In the genomic region with DNA sequence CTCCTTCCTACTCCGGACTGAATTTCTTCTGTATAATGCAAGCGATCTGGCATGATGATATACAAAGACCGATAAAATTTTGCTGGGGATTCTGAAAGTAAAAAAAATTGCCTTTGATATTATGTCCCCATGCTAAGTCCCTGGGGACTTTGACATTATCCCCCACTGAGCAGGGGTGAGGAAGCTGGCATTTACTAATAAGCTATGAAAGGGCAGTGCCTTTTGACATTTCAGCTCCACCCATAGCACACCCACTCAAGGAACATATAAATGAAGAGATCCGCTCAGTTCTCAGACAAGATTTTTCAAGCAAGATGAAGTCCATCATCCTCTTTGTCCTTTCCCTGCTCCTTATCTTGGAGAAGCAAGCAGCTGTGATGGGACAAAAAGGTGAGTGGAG, we compare ENCODE assay signal across 32 cellular contexts. TPM values are rescaled to one million over a fixed set of nuclear protein-coding genes. Genes with fewer than 3 reads are reported as not detected.
"Had no signal": no experiment of that assay in that cellular context is flagged by ENCODE, and none has a peak within 500 bp of the region (broad histone marks: within the 10 kb centered on the region; RNA-seq: fewer than 3 reads in every experiment).

A gene with protein sequence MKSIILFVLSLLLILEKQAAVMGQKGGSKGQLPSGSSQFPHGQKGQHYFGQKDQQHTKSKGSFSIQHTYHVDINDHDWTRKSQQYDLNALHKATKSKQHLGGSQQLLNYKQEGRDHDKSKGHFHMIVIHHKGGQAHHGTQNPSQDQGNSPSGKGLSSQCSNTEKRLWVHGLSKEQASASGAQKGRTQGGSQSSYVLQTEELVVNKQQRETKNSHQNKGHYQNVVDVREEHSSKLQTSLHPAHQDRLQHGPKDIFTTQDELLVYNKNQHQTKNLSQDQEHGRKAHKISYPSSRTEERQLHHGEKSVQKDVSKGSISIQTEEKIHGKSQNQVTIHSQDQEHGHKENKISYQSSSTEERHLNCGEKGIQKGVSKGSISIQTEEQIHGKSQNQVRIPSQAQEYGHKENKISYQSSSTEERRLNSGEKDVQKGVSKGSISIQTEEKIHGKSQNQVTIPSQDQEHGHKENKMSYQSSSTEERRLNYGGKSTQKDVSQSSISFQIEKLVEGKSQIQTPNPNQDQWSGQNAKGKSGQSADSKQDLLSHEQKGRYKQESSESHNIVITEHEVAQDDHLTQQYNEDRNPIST (plus strand): TSS at position 298 of the 400 bp plus-strand sequence. CDS start 17 bp downstream, at position 315.

- H3K4me1 ChIP-seq: neural progenitor cell, parathyroid adenoma, psoas muscle, spleen, suprapubic skin, testis, tibial artery, transverse colon, upper lobe of right lung, uterus had no signal

- H3K27ac ChIP-seq: neural progenitor cell, ovary, parathyroid adenoma, psoas muscle, skin epidermis, spleen, suprapubic skin, testis, tibial artery, transverse colon, upper lobe of right lung, uterus had no signal

- H3K79me2 ChIP-seq: parathyroid adenoma had no signal

- H3K36me3 ChIP-seq: neural progenitor cell, ovary, spleen, suprapubic skin, tibial artery, transverse colon, upper lobe of right lung, uterus had no signal

- ATAC-seq: naive thymus-derived CD4-positive, alpha-beta T cell; natural killer cell; psoas muscle; right cardiac atrium; sciatic nerve; stimulated activated memory B cell treated with anti-CD40 and anti-IgM and Interleukin-4, amounts not matched to agents 10 μg/mL and 1 μg/mL and 100 μg/mL, for 72 hours; upper lobe of right lung had no signal

- H2AFZ ChIP-seq: neural progenitor cell, parathyroid adenoma had no signal

- H3K4me3 ChIP-seq: neural progenitor cell, ovary, psoas muscle, skin epidermis, smooth muscle cell, spleen, suprapubic skin, testis, tibial artery, transverse colon, upper lobe of right lung, uterus had no signal

- DNase-seq: naive thymus-derived CD4-positive, alpha-beta T cell; natural killer cell; occipital lobe; ovary; posterior cingulate gyrus; psoas muscle; right cardiac atrium; spleen; stimulated activated CD4-positive, alpha-beta T cell treated with anti-CD3 and anti-CD28 coated beads, Interleukin-12 subunit alpha, Interleukin-12 subunit beta, amount 100 ng/mL, for 4 hours; stimulated activated CD4-positive, alpha-beta T cell treated with anti-CD3 and anti-CD28 coated beads, Interleukin-1b, Interleukin-23, amount 100 ng/mL, for 48 hours; stimulated activated CD4-positive, alpha-beta T cell treated with anti-CD3 and anti-CD28 coated beads, Interleukin-4, amount 100 ng/mL, for 1 hour; stimulated activated CD4-positive, alpha-beta T cell treated with anti-CD3 and anti-CD28 coated beads, Interleukin-4, amount 100 ng/mL, for 4 hours; stimulated activated CD8-positive, alpha-beta memory T cell treated with anti-CD3 and anti-CD28 coated beads, Interleukin-4, amount 100 ng/mL, for 48 hours; stimulated activated naive CD4-positive, alpha-beta T cell treated with Interleukin-2 at 50 U/mL for 16 hours; substantia nigra; testis; tibial artery; transverse colon; upper lobe of right lung; uterus had no signal

- H3K4me2 ChIP-seq: neural progenitor cell, smooth muscle cell had no signal

- H3K27me3 ChIP-seq: ovary, suprapubic skin, testis, tibial artery, uterus had no signal

- H3K9ac ChIP-seq: neural progenitor cell, parathyroid adenoma had no signal

- H3K9me3 ChIP-seq: ovary, psoas muscle, spleen, suprapubic skin, testis, tibial artery, transverse colon, upper lobe of right lung, uterus had no signal

RNA-seq across cellular contexts. Expression of the gene that starts here (rescaled TPM):
- total RNA-seq: naive thymus-derived CD4-positive, alpha-beta T cell; natural killer cell; occipital lobe; osteoblast; ovary; progenitor cell of endocrine pancreas; psoas muscle; renal cortical epithelial cell; right cardiac atrium; sciatic nerve; smooth muscle cell; spleen; testis; transverse colon; upper lobe of right lung; urinary bladder; uterus had no signal
- polyA plus RNA-seq: naive thymus-derived CD4-positive, alpha-beta T cell; neural cell; ovary; psoas muscle; right cardiac atrium; smooth muscle cell; spleen; urinary bladder had no signal
